Comparison of ENCODE assay signal across 11 cellular contexts in the genomic region with DNA sequence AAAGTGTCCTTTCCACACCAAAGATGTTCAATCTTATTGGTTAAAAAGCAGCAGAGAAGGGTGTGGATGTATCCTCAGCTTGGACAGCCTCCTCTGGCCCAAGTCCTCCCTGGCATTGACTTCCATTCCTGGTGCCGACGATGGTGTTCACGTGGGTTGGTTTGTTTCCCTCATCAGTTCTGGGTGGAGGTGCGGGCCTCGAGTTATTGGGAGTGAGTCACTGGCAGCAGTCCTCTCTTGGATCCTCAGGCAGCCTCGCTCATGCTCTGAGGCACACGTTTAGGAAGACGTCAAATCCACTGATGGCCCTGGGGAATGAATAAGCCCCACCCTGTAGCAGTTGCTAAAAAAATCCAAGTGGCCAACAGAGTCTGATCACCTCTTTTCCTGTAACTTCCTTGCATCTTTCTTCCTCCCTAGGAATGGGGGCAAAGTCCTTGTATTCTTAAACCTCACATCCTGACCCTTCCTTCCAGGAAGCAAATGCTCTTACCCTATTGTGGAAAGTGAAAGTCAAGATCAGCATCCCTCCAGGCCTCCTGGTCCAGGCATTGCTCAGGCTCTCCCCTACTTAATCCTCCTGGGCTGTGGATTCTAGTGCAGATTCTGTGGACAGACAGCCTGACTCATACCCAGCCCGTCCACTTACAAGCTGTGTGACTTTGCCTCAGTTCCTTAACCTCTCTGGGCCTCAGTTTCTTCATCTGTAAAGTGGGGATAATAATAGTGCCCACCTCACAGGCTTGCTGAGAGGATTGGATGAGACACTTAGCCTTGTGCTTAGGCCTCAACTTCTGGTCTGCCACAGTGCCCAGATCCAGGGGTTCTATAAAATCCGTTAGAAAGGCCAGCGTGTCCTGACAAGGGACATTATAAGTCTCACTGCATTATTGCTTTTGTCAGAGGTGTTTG.
DNase-seq lines count a peak whose midpoint lies in the region; ATAC-seq, FAIRE-seq and TF ChIP-seq lines count a peak whose summit lies in the region.
"Had no signal": no experiment of that assay in that cellular context is flagged by ENCODE, and none has a peak within 500 bp of the region (broad histone marks: within the 10 kb centered on the region; RNA-seq: fewer than 3 reads in every experiment).

No MANE protein-coding gene starts in this region.

- no peaks in the 10 kb centered on the region for H3K27me3 Mint-ChIP-seq in endodermal cell (ENCODE audit: insufficient read depth)

- peak; percentile 57 for FAIRE-seq in keratinocyte (lab: Jason Lieb, UNC)

- H3K4me2 ChIP-seq in keratinocyte (ENCODE audit: control insufficient read depth, extremely low read depth, insufficient read depth, low read depth, low read length), result peak overlapping the region; percentile 41

- peaks cover 13% of the 10 kb centered on the region for H3K36me3 ChIP-seq in endodermal cell (ENCODE audit: control insufficient read depth, insufficient read depth, low read length)
- H3K36me3 ChIP-seq in keratinocyte (ENCODE audit: control insufficient read depth in 2 of 2, extremely low read depth in 1 of 2, insufficient read depth in 2 of 2, low read length in 2 of 2), result no peaks in the 10 kb centered on the region
- no peaks in the 10 kb centered on the region for H3K36me3 ChIP-seq in tibial nerve
- H3K36me3 ChIP-seq: HAP-1, spleen had no signal

- H4K20me1 ChIP-seq in keratinocyte (ENCODE audit: control insufficient read depth, extremely low read depth, insufficient read depth, low read length), result no peaks in the 10 kb centered on the region

- H3K36me3 Mint-ChIP-seq in endodermal cell (ENCODE audit: low read depth), result peaks cover 13% of the 10 kb centered on the region
- no peaks in the 10 kb centered on the region for H3K36me3 Mint-ChIP-seq in activated naive CD4-positive, alpha-beta T cell treated with anti-CD3 and anti-CD28 coated beads, Interleukin-2, amount 50 U/mL, for 72 hours

- H3K4me1 Mint-ChIP-seq in endodermal cell, result peaks cover 52% of the 10 kb centered on the region

- H3K27ac ChIP-seq in endodermal cell (ENCODE audit: low read depth, low read length) (no peak overlapping the region), keratinocyte (ENCODE audit: control insufficient read depth, insufficient read depth, low read length) (no peak overlapping the region), tibial nerve (peak overlapping the region in 3 of 4 donors; percentile 56 to 77 (median 63))
- H3K27ac ChIP-seq: spleen had no signal

- H3K9me3 ChIP-seq in endodermal cell (ENCODE audit: control insufficient read depth, low read length) (no peaks in the 10 kb centered on the region), keratinocyte (ENCODE audit: control insufficient read depth, low read depth, low read length) (no peaks in the 10 kb centered on the region), tibial nerve (no peaks in the 10 kb centered on the region)
- H3K9me3 ChIP-seq: HAP-1, spleen had no signal

- H3K9ac ChIP-seq in endodermal cell (ENCODE audit: extremely low read depth, low read length, poor library complexity, severe bottlenecking), result peak overlapping the region; percentile 78
- no peak overlapping the region for H3K9ac ChIP-seq in keratinocyte (ENCODE audit: control insufficient read depth, extremely low read depth, insufficient read depth, low read length)

- peak overlapping the region; percentile 77 for H3K4me3 ChIP-seq in endodermal cell (ENCODE audit: low read length)
- H3K4me3 ChIP-seq in keratinocyte (ENCODE audit: control insufficient read depth in 2 of 3, extremely low read depth in 1 of 3, insufficient read depth in 2 of 3, low read depth in 1 of 3, low read length in 3 of 3), result no peak overlapping the region
- no peak overlapping the region for H3K4me3 ChIP-seq in tibial nerve
- H3K4me3 ChIP-seq: HAP-1, spleen had no signal

- TF ChIP-seq POLR2A in tibial nerve (IDR thresholded peaks at IDR 0.05), result no peak

- H3K4me1 ChIP-seq in endodermal cell (ENCODE audit: control insufficient read depth, insufficient read depth, low read length), result peaks cover 18% of the 10 kb centered on the region
- H3K4me1 ChIP-seq in keratinocyte (ENCODE audit: control insufficient read depth, extremely low read depth, insufficient read depth, low read length), result peaks cover 20% of the 10 kb centered on the region
- H3K4me1 ChIP-seq in tibial nerve, result peaks cover 0 to 9% (median 0%) of the 10 kb centered on the region in 4 donors
- H3K4me1 ChIP-seq: HAP-1, spleen had no signal

- H3K27me3 ChIP-seq in endodermal cell (ENCODE audit: control insufficient read depth, insufficient read depth, low read length, poor library complexity, severe bottlenecking) (no peaks in the 10 kb centered on the region), keratinocyte (ENCODE audit: control insufficient read depth, extremely low read depth, insufficient read depth, low read length) (peaks cover 3% of the 10 kb centered on the region), tibial nerve (no peaks in the 10 kb centered on the region)
- H3K27me3 ChIP-seq: spleen had no signal

- 73 to 78% methylated on average over 7 to 11 of the region's 11 CpGs for WGBS in endodermal cell (ENCODE audit: insufficient coverage in 1 of 2, insufficient read length in 1 of 2), 2 experiments
- 64 to 69% methylated on average over 11 of the region's 11 CpGs for WGBS in tibial nerve, 2 donors

- no peaks in the 10 kb centered on the region for H3K9me1 ChIP-seq in keratinocyte (ENCODE audit: control insufficient read depth, extremely low read depth, insufficient read depth, low read length)

- DNase-seq in HT-29 (ENCODE audit: low spot score) (peak; percentile 4), endodermal cell (peak; percentile 67), keratinocyte (ENCODE audit: low read depth, low spot score) (peak; percentile 36), tibial nerve (ENCODE audit: low spot score in 2 of 2) (peak; percentile 57 to 76)
- no peak for DNase-seq in activated naive CD4-positive, alpha-beta T cell treated with anti-CD3 and anti-CD28 coated beads, Interleukin-2, amount 50 U/mL, for 72 hours (ENCODE audit: low spot score in 2 of 2)
- DNase-seq in activated CD8-positive, alpha-beta memory T cell treated with anti-CD3 and anti-CD28 coated beads for 24 hours, result no peak
- DNase-seq: NCI-H1092, spleen had no signal

- peak overlapping the region; percentile 100 for H3K27ac Mint-ChIP-seq in endodermal cell
- H3K27ac Mint-ChIP-seq in activated naive CD4-positive, alpha-beta T cell treated with anti-CD3 and anti-CD28 coated beads, Interleukin-2, amount 50 U/mL, for 72 hours, result no peak overlapping the region

- H2AFZ ChIP-seq in keratinocyte (ENCODE audit: control insufficient read depth, low read length), result peak overlapping the region; percentile 69

- no peaks in the 10 kb centered on the region for H3K9me3 Mint-ChIP-seq in endodermal cell
- H3K9me3 Mint-ChIP-seq in activated naive CD4-positive, alpha-beta T cell treated with anti-CD3 and anti-CD28 coated beads, Interleukin-2, amount 50 U/mL, for 72 hours, result no peaks in the 10 kb centered on the region

- TF ChIP-seq EP300 in tibial nerve (IDR thresholded peaks at IDR 0.05), result peak; percentile 21 to 32

- no peak for ATAC-seq in HG02840 (IDR thresholded peaks at IDR 0.05; ENCODE audit: low FRiP score, unreplicated experiment)
- no peak for ATAC-seq in activated naive CD4-positive, alpha-beta T cell treated with anti-CD3 and anti-CD28 coated beads, Interleukin-2, amount 50 U/mL, for 72 hours
- no peak for ATAC-seq in HG03565 (IDR thresholded peaks at IDR 0.05; ENCODE audit: unreplicated experiment)

- dilution Hi-C loops in keratinocyte (cut with MboI; ENCODE audit: extremely low pct_ligation_motif_present, low sequenced_read_pairs), result no loop called here

- TF ChIP-seq CTCF in endodermal cell (conservative IDR thresholded peaks at IDR 0.05), result no peak
- TF ChIP-seq CTCF in keratinocyte (optimal IDR thresholded peaks at IDR 0.05 in 1 of 3, IDR thresholded peaks at IDR 0.05 in 1 of 3, conservative IDR thresholded peaks at IDR 0.05 in 1 of 3; ENCODE audit: extremely low read depth in 1 of 3, insufficient read depth in 2 of 3, low read length in 3 of 3), result no peak
- TF ChIP-seq CTCF in tibial nerve (IDR thresholded peaks at IDR 0.05), result no peak

- no peaks in the 10 kb centered on the region for H3K79me2 ChIP-seq in keratinocyte (ENCODE audit: control insufficient read depth, insufficient read depth, low read length)

- peak overlapping the region; percentile 95 for H3K4me3 Mint-ChIP-seq in endodermal cell

Comparison
In these comparisons a context has a peak if more than half of its experiments do, and no peak if none do; other contexts are left out.
1. DNase-seq: peak in HT-29 (single experiment), endodermal cell (single experiment), keratinocyte (single experiment) and tibial nerve (2 of 2); none in activated naive CD4-positive, alpha-beta T cell treated with anti-CD3 and anti-CD28 coated beads, Interleukin-2, amount 50 U/mL, for 72 hours (0 of 2) and activated CD8-positive, alpha-beta memory T cell treated with anti-CD3 and anti-CD28 coated beads for 24 hours (single experiment).
2. H3K27ac ChIP-seq: peak in tibial nerve (3 of 4); none in endodermal cell (single experiment) and keratinocyte (single experiment).